In genomic region chr17:72510454-72511016, GRCh38 we compare ENCODE assay signal across 10 cellular contexts.
A peak's percentile ranks its signal among the peaks of the same experiment; 100 is the strongest.
DNase-seq lines count a peak whose midpoint lies in the region; ATAC-seq and TF ChIP-seq lines count a peak whose summit lies in the region.
"Had no signal": no experiment of that assay in that cellular context is flagged by ENCODE, and none has a peak within 500 bp of the region (broad histone marks: within the 10 kb centered on the region; RNA-seq: fewer than 3 reads in every experiment).

No MANE protein-coding gene starts in this region.

- peak; percentile 68 for ATAC-seq in GM19351 (IDR thresholded peaks at IDR 0.05; ENCODE audit: unreplicated experiment)
- ATAC-seq in HG03097 (IDR thresholded peaks at IDR 0.05; ENCODE audit: low FRiP score, unreplicated experiment): peak; percentile 86

- H3K27me3 ChIP-seq in vagina (no peaks in the 10 kb centered on the region), stomach (no peaks in the 10 kb centered on the region)

- H3K27ac Mint-ChIP-seq in osteocyte (ENCODE audit: unreplicated experiment): peak overlapping the region; percentile 74

- H3K4me3 ChIP-seq in vagina: no peak overlapping the region
- H3K4me3 ChIP-seq in stomach: no peak overlapping the region
- H3K4me3 ChIP-seq: lung had no signal

- intact Hi-C loops in vagina (cut with DNase I) (no loop called here), stomach (cut with DNase I; ENCODE audit: low total_unique reads) (no loop called here)

- TF ChIP-seq POLR2A in vagina (IDR thresholded peaks at IDR 0.05): no peak
- no peak for TF ChIP-seq POLR2A in stomach (IDR thresholded peaks at IDR 0.05)

- H3K4me1 Mint-ChIP-seq in osteocyte (ENCODE audit: unreplicated experiment): peaks cover 50% of the 10 kb centered on the region

- no peaks in the 10 kb centered on the region for H3K4me1 ChIP-seq in vagina
- peaks cover 24 to 47% (median 35%) of the 10 kb centered on the region in 4 donors for H3K4me1 ChIP-seq in stomach

- H3K9me3 ChIP-seq in vagina (no peaks in the 10 kb centered on the region), stomach (no peaks in the 10 kb centered on the region)

- no peak for TF ChIP-seq EP300 in stomach (IDR thresholded peaks at IDR 0.05)

- no peaks in the 10 kb centered on the region for H3K27me3 Mint-ChIP-seq in osteocyte (ENCODE audit: unreplicated experiment)

- DNase-seq in RPMI8226 (peak; percentile 93), osteocyte (ENCODE audit: extremely low spot score, unreplicated experiment) (no peak), GOT3 (lab: John Stamatoyannopoulos, UW) (no peak), Kasumi-1 (lab: John Stamatoyannopoulos, UW) (no peak), vagina (ENCODE audit: extremely low spot score in 2 of 2) (no peak), stomach (no peak)
- DNase-seq: SIG-M5 had no signal

- H3K27ac ChIP-seq in vagina (no peak overlapping the region), stomach (peak overlapping the region in 1 of 5 donors; percentile 52)

- 59 to 89% (median 70%) methylated on average over 1 of the region's 1 CpG for WGBS in stomach, 5 donors

- no peaks in the 10 kb centered on the region for H3K36me3 Mint-ChIP-seq in osteocyte (ENCODE audit: unreplicated experiment)

- peak overlapping the region; percentile 51 for H3K4me3 Mint-ChIP-seq in osteocyte (ENCODE audit: unreplicated experiment)

- no peaks in the 10 kb centered on the region for H3K36me3 ChIP-seq in vagina
- no peaks in the 10 kb centered on the region for H3K36me3 ChIP-seq in stomach

- TF ChIP-seq CTCF in osteocyte (IDR thresholded peaks at IDR 0.05): no peak
- TF ChIP-seq CTCF in vagina (IDR thresholded peaks at IDR 0.05): no peak
- no peak for TF ChIP-seq CTCF in stomach (IDR thresholded peaks at IDR 0.05)

- no peaks in the 10 kb centered on the region for H3K9me3 Mint-ChIP-seq in osteocyte (ENCODE audit: unreplicated experiment)
